ENCODE assay signal across 1 cellular context in the genomic region with DNA sequence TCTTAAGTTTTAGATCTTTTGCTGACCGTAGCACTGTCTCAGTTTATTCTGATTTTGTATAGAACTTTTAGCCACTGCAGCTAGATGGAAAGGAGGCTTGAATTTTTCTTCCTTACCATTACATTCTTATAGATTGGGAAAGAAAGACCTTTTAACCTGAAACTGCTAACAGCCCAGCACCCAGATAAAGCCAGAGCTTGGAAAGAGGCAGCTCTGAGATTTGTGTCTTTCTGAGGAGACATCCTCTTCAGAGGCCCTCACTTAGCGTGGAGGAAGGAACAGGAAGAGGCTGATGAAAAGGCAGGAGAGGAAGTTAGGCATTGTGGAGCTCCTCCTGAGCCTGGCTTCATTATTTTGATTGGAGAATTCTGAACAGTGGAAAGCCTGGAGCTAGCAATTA.
TF ChIP-seq lines count a peak whose summit lies in the region.

No MANE protein-coding gene starts in this region.

TF ChIP-seq in IMR-90, 13 proteins besides CTCF, POLR2A, EP300 and RAD21 (continued from another document):
- TF ChIP-seq, protein P1, sequence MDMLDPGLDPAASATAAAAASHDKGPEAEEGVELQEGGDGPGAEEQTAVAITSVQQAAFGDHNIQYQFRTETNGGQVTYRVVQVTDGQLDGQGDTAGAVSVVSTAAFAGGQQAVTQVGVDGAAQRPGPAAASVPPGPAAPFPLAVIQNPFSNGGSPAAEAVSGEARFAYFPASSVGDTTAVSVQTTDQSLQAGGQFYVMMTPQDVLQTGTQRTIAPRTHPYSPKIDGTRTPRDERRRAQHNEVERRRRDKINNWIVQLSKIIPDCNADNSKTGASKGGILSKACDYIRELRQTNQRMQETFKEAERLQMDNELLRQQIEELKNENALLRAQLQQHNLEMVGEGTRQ (IDR thresholded peaks at IDR 0.05; ENCODE audit: low read depth, low read length): no peak
- no peak for TF ChIP-seq CEBPB (IDR thresholded peaks at IDR 0.05; ENCODE audit: low read depth, low read length)
- TF ChIP-seq, protein P2, sequence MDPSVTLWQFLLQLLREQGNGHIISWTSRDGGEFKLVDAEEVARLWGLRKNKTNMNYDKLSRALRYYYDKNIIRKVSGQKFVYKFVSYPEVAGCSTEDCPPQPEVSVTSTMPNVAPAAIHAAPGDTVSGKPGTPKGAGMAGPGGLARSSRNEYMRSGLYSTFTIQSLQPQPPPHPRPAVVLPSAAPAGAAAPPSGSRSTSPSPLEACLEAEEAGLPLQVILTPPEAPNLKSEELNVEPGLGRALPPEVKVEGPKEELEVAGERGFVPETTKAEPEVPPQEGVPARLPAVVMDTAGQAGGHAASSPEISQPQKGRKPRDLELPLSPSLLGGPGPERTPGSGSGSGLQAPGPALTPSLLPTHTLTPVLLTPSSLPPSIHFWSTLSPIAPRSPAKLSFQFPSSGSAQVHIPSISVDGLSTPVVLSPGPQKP (IDR thresholded peaks at IDR 0.05; ENCODE audit: borderline replicate concordance, low read depth, low read length): no peak
- no peak for TF ChIP-seq FOS (IDR thresholded peaks at IDR 0.05; ENCODE audit: low read depth, low read length)
- TF ChIP-seq NFE2L2 (IDR thresholded peaks at IDR 0.05; ENCODE audit: low read depth, low read length): no peak
